In genomic region chr4:53060278-53060677, GRCh38 we compare ENCODE assay signal across 19 cellular contexts.
DNase-seq lines count a peak whose midpoint lies in the region; ATAC-seq, FAIRE-seq and TF ChIP-seq lines count a peak whose summit lies in the region.
"Had no signal": no experiment of that assay in that cellular context is flagged by ENCODE, and none has a peak within 500 bp of the region (broad histone marks: within the 10 kb centered on the region; RNA-seq: fewer than 3 reads in every experiment).

No MANE protein-coding gene starts in this region.

- no peak for TF ChIP-seq CTCF in HepG2 (CRISPR knock-in tag; IDR thresholded peaks at IDR 0.05)
- TF ChIP-seq CTCF in right lobe of liver (IDR thresholded peaks at IDR 0.05), result no peak

- POLR2A ChIA-PET in HepG2 (lab: Yijun Ruan, JAX), result no interaction called here

- H4K20me1 ChIP-seq in HepG2 (ENCODE audit: insufficient read depth, low read length), result no peaks in the 10 kb centered on the region

- TF ChIP-seq EP300 in HepG2 (IDR thresholded peaks at IDR 0.05; ENCODE audit: low read depth in 2 of 2, low read length in 2 of 2), result no peak
- TF ChIP-seq EP300 in HepG2 (CRISPR knock-in tag; IDR thresholded peaks at IDR 0.05; ENCODE audit: borderline replicate concordance), result no peak

- H3K4me1 ChIP-seq in HepG2 (ENCODE audit: insufficient read depth, low read length) (peaks cover 24% of the 10 kb centered on the region), right lobe of liver (peaks cover 0 to 4% (median 0%) of the 10 kb centered on the region in 4 donors)

- in situ Hi-C loops in HepG2 (cut with HindIII; ENCODE audit: extremely low pct_ligation_motif_present, low pct_unique_long_range_greater_than_20kb), result no loop called here

- H3K4me3 ChIP-seq in HepG2 (replicated peaks in 1 of 3; ENCODE audit: insufficient read depth in 1 of 3, low read depth in 2 of 3, low read length in 3 of 3), result no peak overlapping the region
- no peak overlapping the region for H3K4me3 ChIP-seq in right lobe of liver

- no peak for TF ChIP-seq RAD21 in HepG2 (CRISPR knock-in tag; IDR thresholded peaks at IDR 0.05)

- DNase-seq in HepG2 (ENCODE audit: low spot score) (no peak), right lobe of liver (no peak), NCI-H1417 (lab: John Stamatoyannopoulos, UW) (no peak), frontal cortex (ENCODE audit: low spot score in 2 of 2) (no peak), T-helper 2 cell (no peak)
- DNase-seq: CD8-positive, alpha-beta T cell; COR-L47; DMS153; DMS79 treated with DMSO at 0.1 percent for 48 hours; EL; GOT3; H9 had no signal

- intact Hi-C loops in HepG2 (cut with micrococcal nuclease; ENCODE audit: unreplicated experiment) (no loop called here), right lobe of liver (cut with DNase I) (no loop called here)

- H2AFZ ChIP-seq in HepG2 (ENCODE audit: low read length), result no peak overlapping the region

- H3K9me3 ChIP-seq in HepG2 (ENCODE audit: low read length) (no peaks in the 10 kb centered on the region), right lobe of liver (no peaks in the 10 kb centered on the region)

- TF ChIP-seq POLR2A in HepG2 (IDR thresholded peaks at IDR 0.05; ENCODE audit: insufficient read depth in 1 of 2, low read depth in 2 of 2, low read length in 2 of 2) (no peak), right lobe of liver (IDR thresholded peaks at IDR 0.05) (no peak)

- H3K27me3 ChIP-seq in HepG2 (ENCODE audit: control insufficient read depth in 1 of 2, insufficient read depth in 2 of 2, low read length in 2 of 2), result no peaks in the 10 kb centered on the region
- no peaks in the 10 kb centered on the region for H3K27me3 ChIP-seq in right lobe of liver

- no peak overlapping the region for H3K9ac ChIP-seq in HepG2 (ENCODE audit: insufficient read depth, low read depth, low read length)
- H3K9ac ChIP-seq: KMS-11 had no signal

- 83% methylated on average over 3 of the region's 3 CpGs for WGBS in HepG2 (ENCODE audit: low lambda C conversion rate)
- 81% methylated on average over 3 of the region's 3 CpGs for WGBS in right lobe of liver (ENCODE audit: insufficient coverage, low coverage, low lambda C conversion rate, missing lambda C conversion rate)

- no peak overlapping the region for H3K27ac ChIP-seq in HepG2 (ENCODE audit: extremely low read length, insufficient read depth, low read length)
- H3K27ac ChIP-seq in right lobe of liver, result no peak overlapping the region
- H3K27ac ChIP-seq: 22Rv1, KMS-11 had no signal

- no peak overlapping the region for H3K4me2 ChIP-seq in HepG2 (ENCODE audit: low read depth, low read length)
- H3K4me2 ChIP-seq: KMS-11 had no signal

- H3K36me3 ChIP-seq in HepG2 (replicated peaks in 1 of 2; ENCODE audit: control insufficient read depth in 1 of 2, insufficient read depth in 2 of 2, low read length in 2 of 2) (no peaks in the 10 kb centered on the region), right lobe of liver (no peaks in the 10 kb centered on the region)

- no peaks in the 10 kb centered on the region for H3K79me2 ChIP-seq in HepG2 (ENCODE audit: insufficient read depth, low read length)

- BruUV-seq in HepG2 (replicated peaks; lab: Mats Ljungman, UMichigan), result no TSS peak

- CTCF ChIA-PET in HepG2 (lab: Yijun Ruan, JAX; ENCODE audit: low intra/inter-chr PET ratio, low total read pairs), result no interaction called here

- peak; percentile 15 for FAIRE-seq in HepG2 (lab: Jason Lieb, UNC)
- no peak for FAIRE-seq in frontal cortex (lab: Jason Lieb, UNC)
- FAIRE-seq: D721Med, GM12892 had no signal

- ATAC-seq in HepG2, result no peak
- no peak for ATAC-seq in right lobe of liver
- peak; percentile 69 for ATAC-seq in GM21717 (IDR thresholded peaks at IDR 0.05; ENCODE audit: unreplicated experiment)
- ATAC-seq in HG03432 (IDR thresholded peaks at IDR 0.05; ENCODE audit: unreplicated experiment), result peak; percentile 44
- ATAC-seq in GM21447 (IDR thresholded peaks at IDR 0.05; ENCODE audit: unreplicated experiment), result no peak
- ATAC-seq: CD8-positive, alpha-beta T cell had no signal

TF ChIP-seq in HepG2, 621 proteins besides CTCF, POLR2A, EP300 and RAD21 (continues in another document):
- no peak for TF ChIP-seq TBL1XR1 (IDR thresholded peaks at IDR 0.05; ENCODE audit: borderline replicate concordance, low read length, partially characterized antibody)
- no peak for TF ChIP-seq RELA (CRISPR knock-in tag; IDR thresholded peaks at IDR 0.05)
- no peak for TF ChIP-seq DBP (CRISPR knock-in tag; IDR thresholded peaks at IDR 0.05; ENCODE audit: not compliant biosample characterization)
- TF ChIP-seq CBX5 (CRISPR knock-in tag; IDR thresholded peaks at IDR 0.05; ENCODE audit: borderline replicate concordance), result no peak
- no peak for TF ChIP-seq NFE2 (CRISPR knock-in tag; IDR thresholded peaks at IDR 0.05)
- TF ChIP-seq BCLAF1 (IDR thresholded peaks at IDR 0.05), result no peak
- no peak for TF ChIP-seq TERF1 (CRISPR knock-in tag; IDR thresholded peaks at IDR 0.05)
- no peak for TF ChIP-seq BATF2 (CRISPR knock-in tag; IDR thresholded peaks at IDR 0.05)
- TF ChIP-seq ATAD3A (CRISPR knock-in tag; IDR thresholded peaks at IDR 0.05), result no peak

Comparison
In these comparisons a context has a peak if more than half of its experiments do, and no peak if none do; other contexts are left out.
1. ATAC-seq: peak in GM21717 (single experiment) and HG03432 (single experiment); none in HepG2 (single experiment), right lobe of liver (0 of 4) and GM21447 (single experiment).